Comparison of ENCODE assay signal across 8 cellular contexts in genomic region chr3:12135029-12135634, GRCh38. TPM values are rescaled to one million over a fixed set of nuclear protein-coding genes. Genes with fewer than 3 reads are reported as not detected.
A peak's percentile ranks its signal among the peaks of the same experiment; 100 is the strongest.
DNase-seq lines count a peak whose midpoint lies in the region; ATAC-seq and TF ChIP-seq lines count a peak whose summit lies in the region.

No MANE protein-coding gene starts in this region.

- H3K4me1 ChIP-seq in SK-N-SH (ENCODE audit: control insufficient read depth in 1 of 2, insufficient read depth in 2 of 2, low read depth in 1 of 2, low read length in 1 of 2) (peaks cover 0 to 10% of the 10 kb centered on the region in 2 experiments; a peak in 2 of 4 replicates), heart left ventricle (peaks cover 0 to 25% (median 14%) of the 10 kb centered on the region in 12 donors)

- TF ChIP-seq RAD21 in SK-N-SH (IDR thresholded peaks at IDR 0.05; ENCODE audit: low read length), result peak; percentile 94

- no peaks in the 10 kb centered on the region for H3K9me2 ChIP-seq in SK-N-SH

- peaks cover 13% of the 10 kb centered on the region for H3K4me1 Mint-ChIP-seq in Calu3 (ENCODE audit: low read depth, unreplicated experiment)

- no peak overlapping the region for H3K9ac ChIP-seq in SK-N-SH

- H4K20me1 ChIP-seq in SK-N-SH (ENCODE audit: insufficient read depth), result no peaks in the 10 kb centered on the region

- no peak overlapping the region for H3K27ac Mint-ChIP-seq in Calu3 (ENCODE audit: unreplicated experiment)
- H3K27ac Mint-ChIP-seq in activated naive CD4-positive, alpha-beta T cell treated with anti-CD3 and anti-CD28 coated beads, Interleukin-2, amount 50 U/mL, for 72 hours, result no peak overlapping the region

- DNase-seq in Calu3, result peak; percentile 76
- peak; percentile 63 for DNase-seq in SK-N-SH
- DNase-seq in activated naive CD4-positive, alpha-beta T cell treated with anti-CD3 and anti-CD28 coated beads, Interleukin-2, amount 50 U/mL, for 72 hours (ENCODE audit: low spot score in 2 of 2), result peak in 1 of 2 donors; percentile 61
- DNase-seq in heart left ventricle, result peak; percentile 58 to 86 (median 72)
- peak; percentile 69 for DNase-seq in retina
- DNase-seq in GF-D8 (lab: John Stamatoyannopoulos, UW), result no peak

- no peaks in the 10 kb centered on the region for H3K79me2 ChIP-seq in SK-N-SH (ENCODE audit: insufficient read depth)

- 0% methylated on average over 2 of the region's 3 CpGs for WGBS in SK-N-SH (ENCODE audit: low lambda C conversion rate)
- 1 to 8% (median 5%) methylated on average over 3 of the region's 3 CpGs for WGBS in heart left ventricle, 4 donors

- CTCF ChIA-PET in Calu3 (lab: Charles Lee) (interaction anchor here (0.6 to 2.0 kb wide), 10 partner anchors 29 to 419 kb away, joined by 3 to 20 read pairs (median 4); partner anchors contain the start of gene TSEN2), SK-N-SH (lab: Yijun Ruan, JAX) (interaction anchor here (0.6 to 14.9 kb wide), 49 partner anchors 10 to 448 kb away, joined by 3 to 229 read pairs (median 4); partner anchors contain the start of gene TSEN2)

- H3K9me3 ChIP-seq in SK-N-SH (no peaks in the 10 kb centered on the region), heart left ventricle (no peaks in the 10 kb centered on the region)

- no peaks in the 10 kb centered on the region for H3K36me3 Mint-ChIP-seq in Calu3 (ENCODE audit: insufficient read depth, unreplicated experiment)
- H3K36me3 Mint-ChIP-seq in activated naive CD4-positive, alpha-beta T cell treated with anti-CD3 and anti-CD28 coated beads, Interleukin-2, amount 50 U/mL, for 72 hours, result no peaks in the 10 kb centered on the region

- H3K4me2 ChIP-seq in SK-N-SH, result no peak overlapping the region

- intact Hi-C loops in Calu3 (cut with micrococcal nuclease; ENCODE audit: unreplicated experiment) (loop anchor here (1.0 to 5.0 kb wide), 6 partner anchors 41 to 757 kb away; partner anchors contain the start of genes MKRN2OS and PPARG), heart left ventricle (cut with DNase I) (loop anchor here in 9 of 10 donors (1.0 to 10.0 kb wide), 13 partner anchors 38 to 590 kb away; partner anchors contain the start of gene PPARG (in 4 of the 9))

- TF ChIP-seq POLR2A in heart left ventricle (IDR thresholded peaks at IDR 0.05), result no peak

- H3K27me3 Mint-ChIP-seq in Calu3 (ENCODE audit: unreplicated experiment), result peaks cover 48% of the 10 kb centered on the region

- H3K9me3 Mint-ChIP-seq in Calu3 (ENCODE audit: low read depth, unreplicated experiment), result no peaks in the 10 kb centered on the region
- no peaks in the 10 kb centered on the region for H3K9me3 Mint-ChIP-seq in activated naive CD4-positive, alpha-beta T cell treated with anti-CD3 and anti-CD28 coated beads, Interleukin-2, amount 50 U/mL, for 72 hours

- ATAC-seq in GM19351 (IDR thresholded peaks at IDR 0.05; ENCODE audit: unreplicated experiment), result peak; percentile 93
- peak; percentile 84 for ATAC-seq in HG03442 (IDR thresholded peaks at IDR 0.05; ENCODE audit: unreplicated experiment)
- peak; percentile 81 to 86 for ATAC-seq in activated naive CD4-positive, alpha-beta T cell treated with anti-CD3 and anti-CD28 coated beads, Interleukin-2, amount 50 U/mL, for 72 hours
- ATAC-seq in heart left ventricle, result peak; percentile 65 to 90 (median 86)

- H3K4me3 ChIP-seq in SK-N-SH (ENCODE audit: low read depth in 2 of 2, low read length in 1 of 2), result peak overlapping the region in 1 of 2 experiments; percentile 23; a peak in 1 of 4 replicates
- no peak overlapping the region for H3K4me3 ChIP-seq in heart left ventricle

- H3K27me3 ChIP-seq in SK-N-SH (ENCODE audit: insufficient read depth) (0 out of 2 replicates have a peak, but pooled peaks cover 11% of the 10 kb centered on the region), heart left ventricle (peaks cover 0 to 18% (median 0%) of the 10 kb centered on the region in 9 donors)

- H2AFZ ChIP-seq in SK-N-SH (ENCODE audit: low read depth), result no peak overlapping the region

- H3K36me3 ChIP-seq in SK-N-SH (replicated peaks in 1 of 2; ENCODE audit: control insufficient read depth in 1 of 2, insufficient read depth in 2 of 2, low read length in 1 of 2) (no peaks in the 10 kb centered on the region), heart left ventricle (no peaks in the 10 kb centered on the region)

- TF ChIP-seq CTCF in Calu3 (IDR thresholded peaks at IDR 0.05; ENCODE audit: unreplicated experiment) (peak; percentile 54), SK-N-SH (IDR thresholded peaks at IDR 0.05) (peak; percentile 96), heart left ventricle (IDR thresholded peaks at IDR 0.05) (peak; percentile 82 to 94 (median 90))

- no peak overlapping the region for H3K4me3 Mint-ChIP-seq in Calu3 (ENCODE audit: low read depth, unreplicated experiment)

- no peak overlapping the region for H3K27ac ChIP-seq in SK-N-SH (ENCODE audit: low read depth in 2 of 2, low read length in 1 of 2)
- H3K27ac ChIP-seq in heart left ventricle, result no peak overlapping the region

- TF ChIP-seq EP300 in SK-N-SH (IDR thresholded peaks at IDR 0.05; ENCODE audit: borderline replicate concordance in 1 of 2, low read depth in 1 of 2, low read length in 1 of 2), result no peak

- POLR2A ChIA-PET in SK-N-SH (lab: Yijun Ruan, JAX), result interaction anchor here (1.1 kb wide), 1 partner anchor 345 kb away, joined by 4 read pairs; no protein-coding TSS in a partner anchor

- BruUV-seq in Calu3 (replicated peaks; lab: Mats Ljungman, UMichigan), result no TSS peak

- H3F3A ChIP-seq in SK-N-SH (replicated peaks; ENCODE audit: insufficient read depth), result peaks cover 3% of the 10 kb centered on the region

TF ChIP-seq in SK-N-SH, 30 proteins besides CTCF, POLR2A, EP300 and RAD21:
- TF ChIP-seq SMC3 (IDR thresholded peaks at IDR 0.05; ENCODE audit: low read depth, low read length), result peak; percentile 91
- TF ChIP-seq MEF2A (IDR thresholded peaks at IDR 0.05; ENCODE audit: borderline replicate concordance, low read depth), result no peak
TF ChIP-seq in SK-N-SH: peak in this region for 1.

RNA-seq across cellular contexts. Expression of gene TIMP4, which starts 23.6 kb away (rescaled TPM):
- total RNA-seq in Calu3 (2022) (0.22 and 0.28 TPM in 2 replicates), heart left ventricle (10 to 100 TPM in 6 of 9 donors, 1 to 10 TPM in 3; 3.0 to 57.9 (median 18.6) TPM)
- polyA plus RNA-seq in SK-N-SH (2012; rRNA removed) (not detected in 2 replicates), heart left ventricle (10 to 100 TPM in 1 of 2 donors, 1 to 10 TPM in 1; 8.0 to 40.5 TPM)
- polyA plus RNA-seq in SK-N-SH (2012; cell fraction: cytosol; rRNA removed), result not detected in 2 replicates
- not detected in 2 replicates for polyA plus RNA-seq in SK-N-SH (2012; cell fraction: nucleus; rRNA removed)
- not detected for total RNA-seq in activated naive CD4-positive, alpha-beta T cell treated with anti-CD3 and anti-CD28 coated beads, Interleukin-2, amount 50 U/mL, for 72 hours
